8 cellular contexts compared by ENCODE assay signal in genomic region chr11:65555693-65556231, GRCh38. TPM values are rescaled to one million over a fixed set of nuclear protein-coding genes. Genes with fewer than 3 reads are reported as not detected.
DNase-seq lines count a peak whose midpoint lies in the region; ATAC-seq and TF ChIP-seq lines count a peak whose summit lies in the region.

No MANE protein-coding gene starts in this region.

- H3K4me3 ChIP-seq in AG10803 (ENCODE audit: low read length): peak overlapping the region; percentile 26

- peak overlapping the region; percentile 64 to 94 (median 86) for H3K4me3 Mint-ChIP-seq in brain
- peak overlapping the region; percentile 82 for H3K4me3 Mint-ChIP-seq in mesothelial cell of epicardium

- DNase-seq in AG10803 (ENCODE audit: low read depth) (peak; percentile 95), M059J (ENCODE audit: low read depth) (peak; percentile 98), mesothelial cell of epicardium (ENCODE audit: low spot score in 2 of 2, unreplicated experiment in 2 of 2) (no peak), NCI-H146 (lab: John Stamatoyannopoulos, UW) (no peak), GM10266 (ENCODE audit: extremely low spot score) (no peak), NCI-H82 treated with DMSO at 0.1 percent for 48 hours (lab: John Stamatoyannopoulos, UW; ENCODE audit: unreplicated experiment) (no peak)

- H3K4me1 Mint-ChIP-seq in brain (peaks cover 59% of the 10 kb centered on the region), mesothelial cell of epicardium (peaks cover 58% of the 10 kb centered on the region)

- H3K9me3 Mint-ChIP-seq in brain: peaks cover 0 to 12% (median 2%) of the 10 kb centered on the region in 5 experiments
- H3K9me3 Mint-ChIP-seq in mesothelial cell of epicardium: no peaks in the 10 kb centered on the region

- H3K27me3 Mint-ChIP-seq in brain: peaks cover 14% of the 10 kb centered on the region
- no peaks in the 10 kb centered on the region for H3K27me3 Mint-ChIP-seq in mesothelial cell of epicardium (ENCODE audit: low read depth)

- H3K36me3 Mint-ChIP-seq in brain: peaks cover 16% of the 10 kb centered on the region
- peaks cover 16% of the 10 kb centered on the region for H3K36me3 Mint-ChIP-seq in mesothelial cell of epicardium

- ATAC-seq in HG03520 (IDR thresholded peaks at IDR 0.05; ENCODE audit: unreplicated experiment): no peak

- H3K27ac Mint-ChIP-seq in brain (peak overlapping the region; percentile 83 to 98 (median 93)), mesothelial cell of epicardium (peak overlapping the region; percentile 88)

- TF ChIP-seq CTCF in AG10803 (conservative IDR thresholded peaks at IDR 0.05; ENCODE audit: low read length) (no peak), brain (conservative IDR thresholded peaks at IDR 0.05) (no peak), mesothelial cell of epicardium (IDR thresholded peaks at IDR 0.05; ENCODE audit: unreplicated experiment) (no peak), GM10266 (IDR thresholded peaks at IDR 0.05; ENCODE audit: control insufficient read depth, insufficient read depth, low read depth, missing control alignments) (no peak)

RNA-seq across cellular contexts. Expression of gene LTBP3, which starts 2.4 kb away (rescaled TPM):
- 15.1 and 27.3 TPM in 2 replicates for total RNA-seq in M059J (2014; rRNA removed; shearing (Covaris generic))
- polyA plus RNA-seq in brain (ENCODE audit: insufficient read depth, low read depth, low replicate concordance): 48.9 TPM
- total RNA-seq in mesothelial cell of epicardium: 314 to 333 TPM (median 318 TPM) in 3 replicates

RNA-seq across cellular contexts. Expression of gene ZNRD2, which starts 14.5 kb away (rescaled TPM):
- 106 and 116 TPM in 2 replicates for total RNA-seq in M059J (2014; rRNA removed; shearing (Covaris generic))
- polyA plus RNA-seq in brain (ENCODE audit: insufficient read depth, low read depth, low replicate concordance): 108 TPM
- 23.1 to 27.8 TPM (median 27.4 TPM) in 3 replicates for total RNA-seq in mesothelial cell of epicardium

RNA-seq across cellular contexts. Expression of gene FAM89B, which starts 16.6 kb away (rescaled TPM):
- 35.4 and 40.0 TPM in 2 replicates for total RNA-seq in M059J (2014; rRNA removed; shearing (Covaris generic))
- 116 TPM for polyA plus RNA-seq in brain (ENCODE audit: insufficient read depth, low read depth, low replicate concordance)
- 56.7 to 61.5 TPM (median 57.6 TPM) in 3 replicates for total RNA-seq in mesothelial cell of epicardium

RNA-seq across cellular contexts. Expression of gene EHBP1L1, which starts 20.1 kb away (rescaled TPM):
- total RNA-seq in M059J (2014; rRNA removed; shearing (Covaris generic)): 2.0 and 9.3 TPM in 2 replicates
- polyA plus RNA-seq in brain (ENCODE audit: insufficient read depth, low read depth, low replicate concordance): 8.2 TPM
- total RNA-seq in mesothelial cell of epicardium: 30.4 to 35.2 TPM (median 33.8 TPM) in 3 replicates

RNA-seq across cellular contexts. Expression of gene SCYL1, which starts 30.9 kb away (rescaled TPM):
- total RNA-seq in M059J (2014; rRNA removed; shearing (Covaris generic)): 59.7 and 96.5 TPM in 2 replicates
- 81.7 TPM for polyA plus RNA-seq in brain (ENCODE audit: insufficient read depth, low read depth, low replicate concordance)
- total RNA-seq in mesothelial cell of epicardium: 83.4 to 91.1 TPM (median 89.5 TPM) in 3 replicates

Comparison
In these comparisons a context has a peak if more than half of its experiments do, and no peak if none do; other contexts are left out.
1. DNase-seq: peak in AG10803 (single experiment) and M059J (single experiment); none in mesothelial cell of epicardium (0 of 2), NCI-H146 (single experiment), GM10266 (single experiment) and NCI-H82 treated with DMSO at 0.1 percent for 48 hours (single experiment).
2. RNA of gene LTBP3, which starts 2.4 kb away (total RNA-seq): 314 to 333 TPM in mesothelial cell of epicardium; 15.1 to 27.3 TPM in M059J; every median in the first group is over 10 times any median in the second.